Comparison of ENCODE assay signal across 13 cellular contexts in genomic region chr4:26323807-26324206, GRCh38. TPM values are rescaled to one million over a fixed set of nuclear protein-coding genes. Genes with fewer than 3 reads are reported as not detected.
DNase-seq lines count a peak whose midpoint lies in the region; ATAC-seq and TF ChIP-seq lines count a peak whose summit lies in the region.
"Had no signal": no experiment of that assay in that cellular context is flagged by ENCODE, and none has a peak within 500 bp of the region (broad histone marks: within the 10 kb centered on the region; RNA-seq: fewer than 3 reads in every experiment).

No MANE protein-coding gene starts in this region.

- peak overlapping the region; percentile 92 for H3K4me3 Mint-ChIP-seq in activated CD4-positive, alpha-beta memory T cell treated with anti-CD3 and anti-CD28 coated beads, Interleukin-2, amount 10 ng/mL, durations not matched to agents 7 days and 5 days
- H3K4me3 Mint-ChIP-seq in type B pancreatic cell = peak overlapping the region; percentile 86
- H3K4me3 Mint-ChIP-seq: activated B cell treated with CpG ODN at 0.5 μM for 24 hours had no signal

- H3K27me3 Mint-ChIP-seq in activated CD4-positive, alpha-beta memory T cell treated with anti-CD3 and anti-CD28 coated beads, Interleukin-2, amount 10 ng/mL, durations not matched to agents 7 days and 5 days = no peaks in the 10 kb centered on the region
- H3K27me3 Mint-ChIP-seq in type B pancreatic cell = no peaks in the 10 kb centered on the region
- H3K27me3 Mint-ChIP-seq: activated B cell treated with CpG ODN at 0.5 μM for 24 hours had no signal

- H3K36me3 ChIP-seq in left ventricle myocardium inferior (no peaks in the 10 kb centered on the region), heart left ventricle (no peaks in the 10 kb centered on the region)
- H3K36me3 ChIP-seq: suprapubic skin had no signal

- peak overlapping the region; percentile 28 for H3K27ac ChIP-seq in left ventricle myocardium inferior (replicated peaks)
- no peak overlapping the region for H3K27ac ChIP-seq in heart left ventricle

- H3K9me3 Mint-ChIP-seq in activated CD4-positive, alpha-beta memory T cell treated with anti-CD3 and anti-CD28 coated beads, Interleukin-2, amount 10 ng/mL, durations not matched to agents 7 days and 5 days = no peaks in the 10 kb centered on the region
- no peaks in the 10 kb centered on the region for H3K9me3 Mint-ChIP-seq in type B pancreatic cell
- H3K9me3 Mint-ChIP-seq: activated B cell treated with CpG ODN at 0.5 μM for 24 hours had no signal

- H3K9me3 ChIP-seq in left ventricle myocardium inferior (replicated peaks) = no peaks in the 10 kb centered on the region
- H3K9me3 ChIP-seq in heart left ventricle = no peaks in the 10 kb centered on the region
- H3K9me3 ChIP-seq: suprapubic skin had no signal

- intact Hi-C loops in left ventricle myocardium inferior (cut with micrococcal nuclease) = no loop called here
- intact Hi-C loops in heart left ventricle (cut with DNase I) = loop anchor here in 9 of 10 donors (5.0 to 10.0 kb wide), 11 partner anchors 119 to 409 kb away; partner anchors contain the start of gene SMIM20 (in 1 of the 9)

- peak overlapping the region; percentile 75 for H3K27ac Mint-ChIP-seq in activated CD4-positive, alpha-beta memory T cell treated with anti-CD3 and anti-CD28 coated beads, Interleukin-2, amount 10 ng/mL, durations not matched to agents 7 days and 5 days
- no peak overlapping the region for H3K27ac Mint-ChIP-seq in type B pancreatic cell
- H3K27ac Mint-ChIP-seq: activated B cell treated with CpG ODN at 0.5 μM for 24 hours had no signal

- CTCF ChIA-PET in activated CD4-positive, alpha-beta memory T cell treated with anti-CD3 and anti-CD28 coated beads, Interleukin-2, amount 10 ng/mL, durations not matched to agents 7 days and 5 days (lab: Charles Lee) = interaction anchor here (1.7 to 9.8 kb wide), 6 partner anchors 8 to 335 kb away, joined by 4 to 224 read pairs (median 14); no protein-coding TSS in a partner anchor

- 37 to 56% (median 48%) methylated on average over 2 of the region's 2 CpGs for WGBS in heart left ventricle, 4 donors

- H3K4me3 ChIP-seq in left ventricle myocardium inferior (peak overlapping the region; percentile 95), heart left ventricle (peak overlapping the region in 3 of 12 donors; percentile 12 to 92 (median 20)), fibroblast of pulmonary artery (replicated peaks; ENCODE audit: low read depth, low read length) (no peak overlapping the region)
- H3K4me3 ChIP-seq: suprapubic skin had no signal

- TF ChIP-seq CTCF in left ventricle myocardium inferior (IDR thresholded peaks at IDR 0.05; ENCODE audit: borderline replicate concordance) (peak; percentile 39), heart left ventricle (IDR thresholded peaks at IDR 0.05) (peak in 4 of 12 donors; percentile 27 to 44 (median 42)), fibroblast of pulmonary artery (IDR thresholded peaks at IDR 0.05; ENCODE audit: low read length, missing control alignments) (peak; percentile 29), type B pancreatic cell (conservative IDR thresholded peaks at IDR 0.05) (no peak)

- peaks cover 76% of the 10 kb centered on the region for H3K4me1 ChIP-seq in left ventricle myocardium inferior
- peaks cover 0 to 56% (median 35%) of the 10 kb centered on the region in 12 donors for H3K4me1 ChIP-seq in heart left ventricle

- ATAC-seq in heart left ventricle (no peak), HG03521 (IDR thresholded peaks at IDR 0.05; ENCODE audit: unreplicated experiment) (no peak)

- H3K36me3 Mint-ChIP-seq in activated CD4-positive, alpha-beta memory T cell treated with anti-CD3 and anti-CD28 coated beads, Interleukin-2, amount 10 ng/mL, durations not matched to agents 7 days and 5 days (ENCODE audit: low read depth) = peaks cover 13% of the 10 kb centered on the region
- no peaks in the 10 kb centered on the region for H3K36me3 Mint-ChIP-seq in type B pancreatic cell

- H3K27me3 ChIP-seq in left ventricle myocardium inferior (ENCODE audit: low read depth) = no peaks in the 10 kb centered on the region
- H3K27me3 ChIP-seq in heart left ventricle = no peaks in the 10 kb centered on the region
- H3K27me3 ChIP-seq: suprapubic skin had no signal

- DNase-seq in left ventricle myocardium inferior (no peak), heart left ventricle (no peak), fibroblast of pulmonary artery (ENCODE audit: low read depth) (peak; percentile 74), type B pancreatic cell (ENCODE audit: extremely low spot score, unreplicated experiment) (no peak), SW 1271 (lab: John Stamatoyannopoulos, UW) (no peak)
- DNase-seq in activated CD4-positive, alpha-beta memory T cell treated with anti-CD3 and anti-CD28 coated beads, Interleukin-2, amount 10 ng/mL, durations not matched to agents 7 days and 5 days = no peak
- DNase-seq in activated CD4-positive, alpha-beta T cell treated with anti-CD3 and anti-CD28 coated beads for 4 hours = no peak
- DNase-seq: activated B cell treated with CpG ODN at 0.5 μM for 24 hours, anterior cingulate cortex, head of caudate nucleus, NCI-H1092 treated with DMSO at 0.1 percent for 48 hours had no signal

- POLR2A ChIA-PET in activated CD4-positive, alpha-beta memory T cell treated with anti-CD3 and anti-CD28 coated beads, Interleukin-2, amount 10 ng/mL, durations not matched to agents 7 days and 5 days (lab: Charles Lee) = interaction anchor here (0.7 to 2.6 kb wide), 3 partner anchors 12 to 249 kb away, joined by 4 to 13 read pairs (median 5); no protein-coding TSS in a partner anchor

- TF ChIP-seq POLR2A in heart left ventricle (IDR thresholded peaks at IDR 0.05) = no peak

- H3K4me1 Mint-ChIP-seq in activated CD4-positive, alpha-beta memory T cell treated with anti-CD3 and anti-CD28 coated beads, Interleukin-2, amount 10 ng/mL, durations not matched to agents 7 days and 5 days = peaks cover 44% of the 10 kb centered on the region
- H3K4me1 Mint-ChIP-seq in type B pancreatic cell (ENCODE audit: unreplicated experiment) = peaks cover 34% of the 10 kb centered on the region

RNA-seq across cellular contexts. Expression of gene RBPJ, which starts 3.0 kb away (rescaled TPM):
- total RNA-seq in left ventricle myocardium inferior (36.5 TPM), heart left ventricle (10 to 100 TPM; 29.7 to 84.3 (median 38.0) TPM), type B pancreatic cell (ENCODE audit: low replicate concordance) (61.5 and 95.4 TPM in 2 replicates)
- polyA plus RNA-seq in heart left ventricle = 10 to 100 TPM; 21.9 to 27.7 TPM
- 100 to 1,000 TPM; 137 to 144 TPM for total RNA-seq in activated CD4-positive, alpha-beta memory T cell treated with anti-CD3 and anti-CD28 coated beads, Interleukin-2, amount 10 ng/mL, durations not matched to agents 7 days and 5 days
